Comparison of ENCODE assay signal across 19 cellular contexts in genomic region chr9:109593612-109594011, GRCh38.
A peak's percentile ranks its signal among the peaks of the same experiment; 100 is the strongest.
DNase-seq lines count a peak whose midpoint lies in the region; ATAC-seq and TF ChIP-seq lines count a peak whose summit lies in the region.
"Had no signal": no experiment of that assay in that cellular context is flagged by ENCODE, and none has a peak within 500 bp of the region (broad histone marks: within the 10 kb centered on the region; RNA-seq: fewer than 3 reads in every experiment).

No MANE protein-coding gene starts in this region.

- H3K36me3 Mint-ChIP-seq in GM23338 (ENCODE audit: low read depth) = no peaks in the 10 kb centered on the region; the same call in 2 of the 3 replicates
- H3K36me3 Mint-ChIP-seq: CD4-positive, CD25-positive, alpha-beta regulatory T cell; CD8-positive, alpha-beta T cell had no signal

- H3K36me3 ChIP-seq in GM23338 (ENCODE audit: insufficient read depth) (no peaks in the 10 kb centered on the region), mucosa of descending colon (ENCODE audit: low read depth) (no peaks in the 10 kb centered on the region), gastrocnemius medialis (no peaks in the 10 kb centered on the region)

- H3K9me2 ChIP-seq in GM23338 (ENCODE audit: insufficient read depth) = no peaks in the 10 kb centered on the region

- no peak overlapping the region for H3K27ac Mint-ChIP-seq in GM23338
- H3K27ac Mint-ChIP-seq: CD4-positive, CD25-positive, alpha-beta regulatory T cell; CD8-positive, alpha-beta T cell; H9; HFFc6 had no signal

- intact Hi-C loops in mucosa of descending colon (cut with DNase I, micrococcal nuclease) = no loop called here
- intact Hi-C loops in gastrocnemius medialis (cut with DNase I; ENCODE audit: low total_unique reads) = no loop called here

- H3K9me3 ChIP-seq in mucosa of descending colon (no peaks in the 10 kb centered on the region), gastrocnemius medialis (no peaks in the 10 kb centered on the region)

- 0 out of 3 replicates have a peak, but pooled peaks cover 9% of the 10 kb centered on the region for H3K9me3 Mint-ChIP-seq in GM23338
- H3K9me3 Mint-ChIP-seq: HFFc6 had no signal

- peak overlapping the region; percentile 72 for H2AFZ ChIP-seq in GM23338
- H2AFZ ChIP-seq: GM23248 had no signal

- TF ChIP-seq CTCF in GM23338 (conservative IDR thresholded peaks at IDR 0.05; ENCODE audit: low read depth in 2 of 2) = no peak
- no peak for TF ChIP-seq CTCF in mucosa of descending colon (IDR thresholded peaks at IDR 0.05)
- TF ChIP-seq CTCF in gastrocnemius medialis (IDR thresholded peaks at IDR 0.05 in 4 of 5, conservative IDR thresholded peaks at IDR 0.05 in 1 of 5) = no peak

- H3K27me3 ChIP-seq in GM23338 (ENCODE audit: insufficient read depth) (no peaks in the 10 kb centered on the region), gastrocnemius medialis (no peaks in the 10 kb centered on the region)

- H3K4me1 Mint-ChIP-seq in GM23338 = no peaks in the 10 kb centered on the region
- H3K4me1 Mint-ChIP-seq: CD4-positive, CD25-positive, alpha-beta regulatory T cell had no signal

- no peaks in the 10 kb centered on the region for H3K4me1 ChIP-seq in GM23338 (ENCODE audit: insufficient read depth)
- H3K4me1 ChIP-seq in mucosa of descending colon (ENCODE audit: low read depth) = peaks cover 4% of the 10 kb centered on the region
- H3K4me1 ChIP-seq in gastrocnemius medialis = no peaks in the 10 kb centered on the region

- no peaks in the 10 kb centered on the region for H4K20me1 ChIP-seq in GM23338 (replicated peaks; ENCODE audit: insufficient read depth)

- no peak overlapping the region for H3K4me3 Mint-ChIP-seq in GM23338
- H3K4me3 Mint-ChIP-seq: CD4-positive, CD25-positive, alpha-beta regulatory T cell; CD8-positive, alpha-beta T cell; H9; HFFc6 had no signal

- in situ Hi-C loops in gastrocnemius medialis (cut with MboI; ENCODE audit: low sequenced_read_pairs in 4 of 4) = loop anchor here in 3 of 4 donors (25.0 kb wide), 4 partner anchors 219 to 619 kb away; partner anchors contain the start of gene C9orf152 (in 1 of the 3)

- no peak for TF ChIP-seq POLR2A in gastrocnemius medialis (IDR thresholded peaks at IDR 0.05)

- no peaks in the 10 kb centered on the region for H3K79me2 ChIP-seq in GM23338 (replicated peaks; ENCODE audit: insufficient read depth)

- ATAC-seq in GM23338 = no peak
- peak; percentile 77 for ATAC-seq in mucosa of descending colon
- ATAC-seq in gastrocnemius medialis = no peak
- ATAC-seq: CD8-positive, alpha-beta T cell; GM12878; HCT116 had no signal

- peaks cover 2% of the 10 kb centered on the region for H3K27me3 Mint-ChIP-seq in GM23338 (ENCODE audit: insufficient read depth, low read depth, poor library complexity)

- DNase-seq in COLO668 (lab: John Stamatoyannopoulos, UW; ENCODE audit: unreplicated experiment) (peak; percentile 12), GM23338 (ENCODE audit: low spot score) (no peak), NCI-H69 (lab: John Stamatoyannopoulos, UW) (peak; percentile 64), mucosa of descending colon (peak in 2 of 3 donors; percentile 3 to 23), C1 segment of cervical spinal cord (lab: John Stamatoyannopoulos, UW) (no peak), gastrocnemius medialis (no peak), NK-92 (lab: John Stamatoyannopoulos, UW; ENCODE audit: unreplicated experiment) (no peak)
- DNase-seq: CD4-positive, CD25-positive, alpha-beta regulatory T cell; CD8-positive, alpha-beta T cell; DMS 273 treated with DMSO at 0.1 percent for 48 hours; DMS79; EL; GDM1; GM23248; H9; HFFc6 had no signal

- H3K4me3 ChIP-seq in GM23338 = no peak overlapping the region
- no peak overlapping the region for H3K4me3 ChIP-seq in mucosa of descending colon
- H3K4me3 ChIP-seq in gastrocnemius medialis = no peak overlapping the region
- H3K4me3 ChIP-seq: GM12878, GM23248 had no signal

- no peak overlapping the region for H3K4me2 ChIP-seq in GM23338

- H3K27ac ChIP-seq in GM23338 (ENCODE audit: low read depth) (no peak overlapping the region), gastrocnemius medialis (no peak overlapping the region)
- H3K27ac ChIP-seq: C4-2B, GM23248 had no signal

- H3F3A ChIP-seq in GM23338 (replicated peaks; ENCODE audit: low read depth) = no peaks in the 10 kb centered on the region

TF ChIP-seq in GM23338, 12 proteins besides CTCF, POLR2A, EP300 and RAD21 (continues in another document):
- TF ChIP-seq POLR2AphosphoS5 (IDR thresholded peaks at IDR 0.05; ENCODE audit: low read depth) (no peak), JUNB (IDR thresholded peaks at IDR 0.05; ENCODE audit: unreplicated experiment) (no peak), EZH2 (IDR thresholded peaks at IDR 0.05; ENCODE audit: low read depth, unreplicated experiment) (no peak), REST (IDR thresholded peaks at IDR 0.05; ENCODE audit: unreplicated experiment) (no peak), ZNF114 (CRISPR knock-in tag; IDR thresholded peaks at IDR 0.05) (no peak), CREB1 (CRISPR knock-in tag; IDR thresholded peaks at IDR 0.05; ENCODE audit: low read depth) (no peak), NANOG (IDR thresholded peaks at IDR 0.05; ENCODE audit: borderline replicate concordance) (no peak), EZH2phosphoT487 (IDR thresholded peaks at IDR 0.05; ENCODE audit: unreplicated experiment) (no peak), ETS1 (IDR thresholded peaks at IDR 0.05) (no peak), ZNF331 (CRISPR knock-in tag; IDR thresholded peaks at IDR 0.05; ENCODE audit: low read depth) (no peak)

Comparison
In these comparisons a context has a peak if more than half of its experiments do, and no peak if none do; other contexts are left out.
1. DNase-seq: peak in COLO668 (single experiment), NCI-H69 (single experiment) and mucosa of descending colon (2 of 3); none in GM23338 (single experiment), C1 segment of cervical spinal cord (0 of 14), gastrocnemius medialis (0 of 2) and NK-92 (single experiment).